7 cellular contexts compared by ENCODE assay signal in genomic region chr16:66604376-66605176, GRCh38. TPM values are rescaled to one million over a fixed set of nuclear protein-coding genes. Genes with fewer than 3 reads are reported as not detected.
DNase-seq lines count a peak whose midpoint lies in the region; ATAC-seq and TF ChIP-seq lines count a peak whose summit lies in the region.

CMTM3 (plus strand) TSS chr16:66604704; CDS start chr16:66604806, 102 bp downstream.

- no peaks in the 10 kb centered on the region for H3K27me3 ChIP-seq in endocrine pancreas (ENCODE audit: control insufficient read depth, insufficient read depth, low read length)

- H3K36me3 ChIP-seq in endocrine pancreas (ENCODE audit: control insufficient read depth, insufficient read depth, low read length), result no peaks in the 10 kb centered on the region

- peak within 1 kb of the TSS; percentile 81 for H3K4me3 Mint-ChIP-seq in mesothelial cell of epicardium

- peak within 1 kb of the TSS; percentile 87 for H3K27ac Mint-ChIP-seq in mesothelial cell of epicardium

- H3K9ac ChIP-seq in endocrine pancreas (ENCODE audit: control insufficient read depth, insufficient read depth, low read length), result peak within 1 kb of the TSS; percentile 54

- H3K27me3 Mint-ChIP-seq in mesothelial cell of epicardium (ENCODE audit: low read depth), result no peaks in the 10 kb centered on the region

- H3K9me3 ChIP-seq in endocrine pancreas (ENCODE audit: control insufficient read depth, low read length), result no peaks in the 10 kb centered on the region

- H3K9me3 Mint-ChIP-seq in mesothelial cell of epicardium, result no peaks in the 10 kb centered on the region

- TF ChIP-seq CTCF in GM13976 (IDR thresholded peaks at IDR 0.05; ENCODE audit: borderline replicate concordance, control extremely low read depth, extremely low read depth, insufficient read depth, missing control alignments), result peak; percentile 85
- peak; percentile 89 for TF ChIP-seq CTCF in mesothelial cell of epicardium (IDR thresholded peaks at IDR 0.05; ENCODE audit: unreplicated experiment)

- peak; percentile 86 for DNase-seq in GM13976 (ENCODE audit: low spot score)
- peak; percentile 46 for DNase-seq in NCI-H460 (ENCODE audit: extremely low read depth, low read depth)
- DNase-seq in activated CD8-positive, alpha-beta memory T cell treated with anti-CD3 and anti-CD28 coated beads for 1 hour (ENCODE audit: extremely low read depth in 1 of 2, low read depth in 1 of 2), result peak; percentile 33 to 59
- peak; percentile 68 to 88 for DNase-seq in mesothelial cell of epicardium (ENCODE audit: low spot score in 2 of 2, unreplicated experiment in 2 of 2)
- DNase-seq in stimulated activated CD8-positive, alpha-beta memory T cell treated with anti-CD3 and anti-CD28 coated beads, Interleukin-4, amount 100 ng/mL, for 4 hours (ENCODE audit: low read depth in 2 of 2, low spot score in 1 of 2), result peak; percentile 51 to 52

- ATAC-seq in HG02798 (IDR thresholded peaks at IDR 0.05; ENCODE audit: poor library complexity, unreplicated experiment), result peak; percentile 59

- H3K4me1 Mint-ChIP-seq in mesothelial cell of epicardium, result peaks cover 33% of the 10 kb centered on the region

- in situ Hi-C loops in GM13976 (cut with MboI; ENCODE audit: low sequenced_read_pairs, unreplicated experiment), result no loop called here

- H3K4me1 ChIP-seq in endocrine pancreas (ENCODE audit: control insufficient read depth, insufficient read depth, low read length), result no peaks in the 10 kb centered on the region

- peak within 1 kb of the TSS; percentile 40 for H3K4me3 ChIP-seq in endocrine pancreas (ENCODE audit: control insufficient read depth, insufficient read depth, low read length)

- H3K36me3 Mint-ChIP-seq in mesothelial cell of epicardium, result no peaks in the 10 kb centered on the region

RNA-seq across cellular contexts. Expression of gene CMTM3, which starts in this region (rescaled TPM):
- total RNA-seq in NCI-H460 (2014; rRNA removed; shearing (Covaris generic)), result 35.6 and 35.7 TPM in 2 replicates
- polyA plus RNA-seq in NCI-H460 (2014; cell fraction: nucleus; rRNA removed), result 25.0 and 58.5 TPM in 2 replicates
- total RNA-seq in mesothelial cell of epicardium, result 56.9 to 60.7 TPM (median 59.3 TPM) in 3 replicates

Comparison
In these comparisons a context has a peak if more than half of its experiments do, and no peak if none do; other contexts are left out.
1. Peak in every context shown above with its lines: DNase-seq, ATAC-seq and H3K4me3 ChIP-seq.